ENCODE assay signal across 25 cellular contexts in the genomic region with DNA sequence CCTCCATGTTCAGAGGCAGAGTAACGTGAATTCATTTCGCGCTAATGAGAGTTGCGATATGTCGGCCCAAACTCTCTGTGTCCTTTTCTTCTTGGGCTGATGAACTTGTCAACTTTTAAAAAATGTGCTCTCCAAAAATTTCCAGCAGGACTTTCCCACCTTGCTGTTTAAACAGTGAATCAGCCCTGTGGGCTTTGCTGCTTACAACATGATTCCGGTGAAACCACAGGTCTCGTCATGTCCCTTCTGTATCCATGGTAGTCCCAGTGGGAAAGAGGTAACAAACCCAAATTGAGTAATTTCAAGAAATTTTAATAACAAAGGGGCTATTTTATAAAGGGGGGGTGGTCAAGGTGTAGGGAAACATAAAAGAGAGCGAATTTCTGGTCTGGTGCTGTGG.
"Had no signal": no experiment of that assay in that cellular context is flagged by ENCODE, and none has a peak within 500 bp of the region (broad histone marks: within the 10 kb centered on the region; RNA-seq: fewer than 3 reads in every experiment).

No MANE protein-coding gene starts in this region.

- H3K9me3 ChIP-seq: upper lobe of right lung had no signal

- H3K27ac ChIP-seq: parathyroid adenoma, stomach, tibial artery, upper lobe of right lung, WERI-Rb-1 had no signal

- H3K4me3 ChIP-seq: stomach, tibial artery, upper lobe of right lung had no signal

- DNase-seq: activated CD4-positive, alpha-beta memory T cell treated with anti-CD3 and anti-CD28 coated beads for 36 hours; activated CD4-positive, alpha-beta T cell treated with anti-CD3 and anti-CD28 coated beads, Interleukin-2, amount 10 ng/mL, durations not matched to agents 24 days and 14 days; activated CD4-positive, CD25-positive, alpha-beta regulatory T cell treated with anti-CD3 and anti-CD28 coated beads, Interleukin-2, amount 50 U/mL, for 72 hours; activated gamma-delta T cell treated with Interleukin-2 at 50 U/mL for 16 hours; activated naive CD4-positive, alpha-beta T cell treated with anti-CD3 and anti-CD28 coated beads, Interleukin-2, amount 50 U/mL, for 16 hours; activated T-cell treated with anti-CD3 and anti-CD28 coated beads, Interleukin-2, amount 50 U/mL, for 4 hours; amniotic stem cell; effector CD8-positive, alpha-beta T cell; erythroblast; head of caudate nucleus; hippocampal formation; midbrain; naive thymus-derived CD4-positive, alpha-beta T cell; nucleus accumbens; right cardiac atrium; stimulated activated CD4-positive, alpha-beta T cell treated with anti-CD3 and anti-CD28 coated beads, Interleukin-15, amount 100 ng/mL, for 24 hours; stimulated activated CD4-positive, alpha-beta T cell treated with anti-CD3 and anti-CD28 coated beads, Interleukin-2, amount 100 ng/mL, for 24 hours; stimulated activated naive B cell treated with anti-CD40 and anti-IgM and Interleukin-4, amounts not matched to agents 10 μg/mL and 1 μg/mL and 100 μg/mL, for 72 hours; stomach; T-helper 1 cell; tibial artery; upper lobe of right lung; WERI-Rb-1 had no signal

- ATAC-seq: activated T-cell treated with anti-CD3 and anti-CD28 coated beads, Interleukin-2, amount 50 U/mL, for 4 hours; activated T-helper 17 cell treated with anti-CD3 and anti-CD28 coated beads, Interleukin-2, amount 50 U/mL, for 72 hours; naive thymus-derived CD4-positive, alpha-beta T cell; right cardiac atrium; stimulated activated naive B cell treated with anti-CD40 and anti-IgM and Interleukin-4, amounts not matched to agents 10 μg/mL and 1 μg/mL and 100 μg/mL, for 72 hours had no signal

- H3K4me1 ChIP-seq: parathyroid adenoma, stomach, upper lobe of right lung had no signal

- H3K36me3 ChIP-seq: stomach, tibial artery, upper lobe of right lung, WERI-Rb-1 had no signal

- H3K27me3 ChIP-seq: stomach, tibial artery, upper lobe of right lung had no signal
